26 cellular contexts compared by ENCODE assay signal in genomic region chr6:118103381-118104105, GRCh38.
"Had no signal": no experiment of that assay in that cellular context is flagged by ENCODE, and none has a peak within 500 bp of the region (broad histone marks: within the 10 kb centered on the region; RNA-seq: fewer than 3 reads in every experiment).

No MANE protein-coding gene starts in this region.

- H3K4me3 ChIP-seq: ascending aorta, pancreas, psoas muscle, testis, uterus had no signal

- H3K36me3 ChIP-seq: ascending aorta, brain microvascular endothelial cell, pancreas, uterus had no signal

- H3K27ac ChIP-seq: ascending aorta, brain microvascular endothelial cell, foreskin keratinocyte, pancreas, psoas muscle, testis, uterus had no signal

- H3K9me3 ChIP-seq: ascending aorta, pancreas, psoas muscle, testis, uterus had no signal

- H3K9me3 Mint-ChIP-seq: activated CD4-positive, alpha-beta T cell treated with anti-CD3 and anti-CD28 coated beads, Interleukin-2, amount 10 ng/mL, durations not matched to agents 24 days and 14 days; activated naive CD4-positive, alpha-beta T cell treated with anti-CD3 and anti-CD28 coated beads for 36 hours; activated naive CD8-positive, alpha-beta T cell treated with anti-CD3 and anti-CD28 coated beads, Interleukin-2, amount 10 ng/mL, durations not matched to agents 7 days and 5 days; activated T-helper 1 cell treated with anti-CD3 and anti-CD28 coated beads, Interleukin-12 subunit alpha, Interleukin-12 subunit beta, Interleukin-2, Interleukin-4 antibody, amounts not matched to agents 30 ng/mL and 10 ng/mL and 1 ng/mL, durations not matched to agents 14 hours and 24 hours and 36 hours; mesothelial cell of epicardium had no signal

- H3K4me1 Mint-ChIP-seq: activated CD4-positive, alpha-beta T cell treated with anti-CD3 and anti-CD28 coated beads, Interleukin-2, amount 10 ng/mL, durations not matched to agents 24 days and 14 days; activated naive CD8-positive, alpha-beta T cell treated with anti-CD3 and anti-CD28 coated beads, Interleukin-2, amount 10 ng/mL, durations not matched to agents 7 days and 5 days; mesothelial cell of epicardium; naive B cell had no signal

- H3K27me3 ChIP-seq: ascending aorta, brain microvascular endothelial cell, foreskin keratinocyte, pancreas, testis, uterus had no signal

- H3K4me3 Mint-ChIP-seq: activated CD4-positive, alpha-beta memory T cell treated with anti-CD3 and anti-CD28 coated beads for 36 hours; activated CD4-positive, alpha-beta T cell treated with anti-CD3 and anti-CD28 coated beads, Interleukin-2, amount 10 ng/mL, durations not matched to agents 24 days and 14 days; activated naive CD4-positive, alpha-beta T cell treated with anti-CD3 and anti-CD28 coated beads for 36 hours; activated naive CD8-positive, alpha-beta T cell treated with anti-CD3 and anti-CD28 coated beads, Interleukin-2, amount 10 ng/mL, durations not matched to agents 7 days and 5 days; activated T-helper 1 cell treated with anti-CD3 and anti-CD28 coated beads, Interleukin-12 subunit alpha, Interleukin-12 subunit beta, Interleukin-2, Interleukin-4 antibody, amounts not matched to agents 30 ng/mL and 10 ng/mL and 1 ng/mL, durations not matched to agents 14 hours and 24 hours and 36 hours; mesothelial cell of epicardium; naive B cell; nephron progenitor cell had no signal

- DNase-seq: activated CD4-positive, alpha-beta memory T cell treated with anti-CD3 and anti-CD28 coated beads for 36 hours; activated CD4-positive, alpha-beta T cell treated with anti-CD3 and anti-CD28 coated beads, Interleukin-2, amount 10 ng/mL, durations not matched to agents 24 days and 14 days; activated CD4-positive, CD25-positive, alpha-beta regulatory T cell treated with anti-CD3 and anti-CD28 coated beads, Interleukin-2, amount 50 U/mL, for 72 hours; activated CD8-positive, alpha-beta memory T cell treated with anti-CD3 and anti-CD28 coated beads, Interleukin-2, amount 50 U/mL, for 4 hours; activated effector memory CD4-positive, alpha-beta T cell treated with anti-CD3 and anti-CD28 coated beads, Interleukin-2, amount 50 U/mL, for 16 hours; activated naive CD4-positive, alpha-beta T cell treated with anti-CD3 and anti-CD28 coated beads for 36 hours; activated naive CD8-positive, alpha-beta T cell treated with anti-CD3 and anti-CD28 coated beads, Interleukin-2, amount 10 ng/mL, durations not matched to agents 7 days and 5 days; activated T-cell treated with anti-CD3 and anti-CD28 coated beads, Interleukin-2, amount 50 U/mL, for 1 hour; brain microvascular endothelial cell; foreskin keratinocyte; mammary epithelial cell; naive B cell; nephron progenitor cell; nucleus accumbens; pancreas; psoas muscle; stimulated activated CD4-positive, alpha-beta T cell treated with anti-CD3 and anti-CD28 coated beads, Interleukin-2, amount 100 ng/mL, for 48 hours; stimulated activated naive CD4-positive, alpha-beta T cell treated with Interleukin-2 at 50 U/mL for 16 hours; T-helper 2 cell; testis; trophoblast cell; uterus had no signal

- H3K27ac Mint-ChIP-seq: activated CD4-positive, alpha-beta memory T cell treated with anti-CD3 and anti-CD28 coated beads for 36 hours; activated CD4-positive, alpha-beta T cell treated with anti-CD3 and anti-CD28 coated beads, Interleukin-2, amount 10 ng/mL, durations not matched to agents 24 days and 14 days; activated naive CD4-positive, alpha-beta T cell treated with anti-CD3 and anti-CD28 coated beads for 36 hours; activated naive CD8-positive, alpha-beta T cell treated with anti-CD3 and anti-CD28 coated beads, Interleukin-2, amount 10 ng/mL, durations not matched to agents 7 days and 5 days; activated T-helper 1 cell treated with anti-CD3 and anti-CD28 coated beads, Interleukin-12 subunit alpha, Interleukin-12 subunit beta, Interleukin-2, Interleukin-4 antibody, amounts not matched to agents 30 ng/mL and 10 ng/mL and 1 ng/mL, durations not matched to agents 14 hours and 24 hours and 36 hours; mesothelial cell of epicardium; naive B cell; nephron progenitor cell had no signal

- H3K36me3 Mint-ChIP-seq: activated CD4-positive, alpha-beta memory T cell treated with anti-CD3 and anti-CD28 coated beads for 36 hours; activated naive CD8-positive, alpha-beta T cell treated with anti-CD3 and anti-CD28 coated beads, Interleukin-2, amount 10 ng/mL, durations not matched to agents 7 days and 5 days; mesothelial cell of epicardium; naive B cell had no signal

- H3K4me1 ChIP-seq: ascending aorta, foreskin keratinocyte, pancreas, psoas muscle, testis, uterus had no signal

- ATAC-seq: esophagus mucosa, foreskin keratinocyte, pancreas, psoas muscle had no signal

- H3K27me3 Mint-ChIP-seq: activated CD4-positive, alpha-beta memory T cell treated with anti-CD3 and anti-CD28 coated beads for 36 hours; activated CD4-positive, alpha-beta T cell treated with anti-CD3 and anti-CD28 coated beads, Interleukin-2, amount 10 ng/mL, durations not matched to agents 24 days and 14 days; naive B cell had no signal
